Comparison of ENCODE assay signal across 20 cellular contexts in genomic region chr3:187051066-187051465, GRCh38.
DNase-seq lines count a peak whose midpoint lies in the region; ATAC-seq and TF ChIP-seq lines count a peak whose summit lies in the region.
"Had no signal": no experiment of that assay in that cellular context is flagged by ENCODE, and none has a peak within 500 bp of the region (broad histone marks: within the 10 kb centered on the region; RNA-seq: fewer than 3 reads in every experiment).

No MANE protein-coding gene starts in this region.

- peak overlapping the region; percentile 0 for H3K4me3 Mint-ChIP-seq in activated naive CD4-positive, alpha-beta T cell treated with anti-CD3 and anti-CD28 coated beads, Interleukin-2, amount 50 U/mL, for 24 hours
- H3K4me3 Mint-ChIP-seq in activated T-helper 1 cell treated with anti-CD3 and anti-CD28 coated beads, Interleukin-12 subunit alpha, Interleukin-12 subunit beta, Interleukin-2, Interleukin-4 antibody, amounts not matched to agents 30 ng/mL and 10 ng/mL and 1 ng/mL, durations not matched to agents 14 hours and 24 hours and 36 hours: no peak overlapping the region
- no peak overlapping the region for H3K4me3 Mint-ChIP-seq in type B pancreatic cell
- H3K4me3 Mint-ChIP-seq: nephron progenitor cell had no signal

- no peaks in the 10 kb centered on the region for H3K27me3 Mint-ChIP-seq in activated naive CD4-positive, alpha-beta T cell treated with anti-CD3 and anti-CD28 coated beads, Interleukin-2, amount 50 U/mL, for 24 hours
- H3K27me3 Mint-ChIP-seq in activated T-helper 1 cell treated with anti-CD3 and anti-CD28 coated beads, Interleukin-12 subunit alpha, Interleukin-12 subunit beta, Interleukin-2, Interleukin-4 antibody, amounts not matched to agents 30 ng/mL and 10 ng/mL and 1 ng/mL, durations not matched to agents 14 hours and 24 hours and 36 hours (ENCODE audit: insufficient read depth): no peaks in the 10 kb centered on the region
- H3K27me3 Mint-ChIP-seq in type B pancreatic cell: no peaks in the 10 kb centered on the region

- peak overlapping the region; percentile 14 for H3K27ac Mint-ChIP-seq in activated naive CD4-positive, alpha-beta T cell treated with anti-CD3 and anti-CD28 coated beads, Interleukin-2, amount 50 U/mL, for 24 hours
- peak overlapping the region; percentile 11 for H3K27ac Mint-ChIP-seq in activated T-helper 1 cell treated with anti-CD3 and anti-CD28 coated beads, Interleukin-12 subunit alpha, Interleukin-12 subunit beta, Interleukin-2, Interleukin-4 antibody, amounts not matched to agents 30 ng/mL and 10 ng/mL and 1 ng/mL, durations not matched to agents 14 hours and 24 hours and 36 hours
- H3K27ac Mint-ChIP-seq in type B pancreatic cell: no peak overlapping the region

- intact Hi-C loops in activated T-helper 1 cell treated with anti-CD3 and anti-CD28 coated beads, Interleukin-12 subunit alpha, Interleukin-12 subunit beta, Interleukin-2, Interleukin-4 antibody, amounts not matched to agents 30 ng/mL and 10 ng/mL and 1 ng/mL, durations not matched to agents 14 hours and 24 hours and 36 hours (cut with micrococcal nuclease): no loop called here
- intact Hi-C loops in left colon (cut with DNase I, micrococcal nuclease): no loop called here

- ATAC-seq in left lobe of liver: peak; percentile 8
- no peak for ATAC-seq in left colon
- ATAC-seq: Panc1 had no signal

- peaks cover 65% of the 10 kb centered on the region for H3K36me3 Mint-ChIP-seq in activated naive CD4-positive, alpha-beta T cell treated with anti-CD3 and anti-CD28 coated beads, Interleukin-2, amount 50 U/mL, for 24 hours
- H3K36me3 Mint-ChIP-seq in activated T-helper 1 cell treated with anti-CD3 and anti-CD28 coated beads, Interleukin-12 subunit alpha, Interleukin-12 subunit beta, Interleukin-2, Interleukin-4 antibody, amounts not matched to agents 30 ng/mL and 10 ng/mL and 1 ng/mL, durations not matched to agents 14 hours and 24 hours and 36 hours (ENCODE audit: low read depth): peaks cover 83% of the 10 kb centered on the region
- peaks cover 54% of the 10 kb centered on the region for H3K36me3 Mint-ChIP-seq in type B pancreatic cell

- H3K4me1 Mint-ChIP-seq in activated naive CD4-positive, alpha-beta T cell treated with anti-CD3 and anti-CD28 coated beads, Interleukin-2, amount 50 U/mL, for 24 hours: peaks cover 82% of the 10 kb centered on the region
- H3K4me1 Mint-ChIP-seq in activated T-helper 1 cell treated with anti-CD3 and anti-CD28 coated beads, Interleukin-12 subunit alpha, Interleukin-12 subunit beta, Interleukin-2, Interleukin-4 antibody, amounts not matched to agents 30 ng/mL and 10 ng/mL and 1 ng/mL, durations not matched to agents 14 hours and 24 hours and 36 hours (ENCODE audit: low read depth): peaks cover 59% of the 10 kb centered on the region
- no peaks in the 10 kb centered on the region for H3K4me1 Mint-ChIP-seq in type B pancreatic cell (ENCODE audit: unreplicated experiment)
- H3K4me1 Mint-ChIP-seq: nephron progenitor cell had no signal

- H3K9me3 Mint-ChIP-seq in activated naive CD4-positive, alpha-beta T cell treated with anti-CD3 and anti-CD28 coated beads, Interleukin-2, amount 50 U/mL, for 24 hours: peaks cover 7% of the 10 kb centered on the region
- peaks cover 45% of the 10 kb centered on the region for H3K9me3 Mint-ChIP-seq in activated T-helper 1 cell treated with anti-CD3 and anti-CD28 coated beads, Interleukin-12 subunit alpha, Interleukin-12 subunit beta, Interleukin-2, Interleukin-4 antibody, amounts not matched to agents 30 ng/mL and 10 ng/mL and 1 ng/mL, durations not matched to agents 14 hours and 24 hours and 36 hours
- peaks cover 20% of the 10 kb centered on the region for H3K9me3 Mint-ChIP-seq in type B pancreatic cell

- no peak for DNase-seq in activated naive CD4-positive, alpha-beta T cell treated with Interleukin-2 at 50 U/mL for 16 hours
- no peak for DNase-seq in activated T-helper 1 cell treated with anti-CD3 and anti-CD28 coated beads, Interleukin-12 subunit alpha, Interleukin-12 subunit beta, Interleukin-2, Interleukin-4 antibody, amounts not matched to agents 30 ng/mL and 10 ng/mL and 1 ng/mL, durations not matched to agents 14 hours and 24 hours and 36 hours (ENCODE audit: low spot score)
- DNase-seq in left lobe of liver (ENCODE audit: low spot score) (no peak), type B pancreatic cell (ENCODE audit: extremely low spot score, unreplicated experiment) (peak; percentile 20), left colon (no peak), hypothalamus (lab: John Stamatoyannopoulos, UW) (no peak)
- no peak for DNase-seq in stimulated activated CD4-positive, alpha-beta T cell treated with anti-CD3 and anti-CD28 coated beads, Interleukin-12 subunit alpha, Interleukin-12 subunit beta, amount 100 ng/mL, for 4 hours
- DNase-seq: ACHN; adrenal gland; DMS 273 treated with DMSO at 0.1 percent for 48 hours; MG63; NCI-H1417; NCI-H2081 treated with DMSO at 0.1 percent for 48 hours; nephron progenitor cell; right lobe of liver; stimulated activated CD4-positive, alpha-beta T cell treated with anti-CD3 and anti-CD28 coated beads, Interleukin-15, amount 100 ng/mL, for 24 hours; substantia nigra; uterus had no signal

- no peak for TF ChIP-seq CTCF in type B pancreatic cell (conservative IDR thresholded peaks at IDR 0.05)
